In genomic region chr5:151697452-151697851, GRCh38 we compare ENCODE assay signal across 15 cellular contexts. TPM values are rescaled to one million over a fixed set of nuclear protein-coding genes. Genes with fewer than 3 reads are reported as not detected.
DNase-seq lines count a peak whose midpoint lies in the region; ATAC-seq and TF ChIP-seq lines count a peak whose summit lies in the region.
"Had no signal": no experiment of that assay in that cellular context is flagged by ENCODE, and none has a peak within 500 bp of the region (broad histone marks: within the 10 kb centered on the region; RNA-seq: fewer than 3 reads in every experiment).

No MANE protein-coding gene starts in this region.

- peak overlapping the region; percentile 73 to 98 for H3K4ac ChIP-seq in mesenchymal stem cell (ENCODE audit: low read depth in 1 of 2, low read length in 2 of 2)

- H3K9me3 ChIP-seq in adrenal gland (replicated peaks in 1 of 3), result no peaks in the 10 kb centered on the region
- no peaks in the 10 kb centered on the region for H3K9me3 ChIP-seq in mesenchymal stem cell (ENCODE audit: control insufficient read depth, low read length)
- no peaks in the 10 kb centered on the region for H3K9me3 ChIP-seq in skeletal muscle tissue (ENCODE audit: control insufficient read depth in 3 of 3, low read length in 3 of 3)

- TF ChIP-seq CTCF in AG10803 (conservative IDR thresholded peaks at IDR 0.05; ENCODE audit: low read length) (no peak), adrenal gland (IDR thresholded peaks at IDR 0.05) (no peak)

- 71 to 89% (median 82%) methylated on average over 7 to 8 of the region's 8 CpGs for WGBS in adrenal gland, 4 donors
- 79% methylated on average over 8 of the region's 8 CpGs for WGBS in mesenchymal stem cell

- H2BK15ac ChIP-seq in mesenchymal stem cell (ENCODE audit: low read depth, poor library complexity, severe bottlenecking), result peak overlapping the region; percentile 26

- peak overlapping the region; percentile 70 for H4K91ac ChIP-seq in mesenchymal stem cell (ENCODE audit: low read length)

- peak overlapping the region; percentile 85 to 100 for H2BK12ac ChIP-seq in mesenchymal stem cell (ENCODE audit: low read length in 2 of 2)

- peak overlapping the region; percentile 95 for H3K9ac ChIP-seq in mesenchymal stem cell (ENCODE audit: low read length)
- H3K9ac ChIP-seq in skeletal muscle tissue (ENCODE audit: low read depth in 1 of 3, low read length in 3 of 3), result peak overlapping the region; percentile 28 to 54 (median 32)

- peaks cover 4% of the 10 kb centered on the region for H3K79me1 ChIP-seq in mesenchymal stem cell (replicated peaks; ENCODE audit: low read length, poor library complexity, severe bottlenecking)

- H3K4me2 ChIP-seq in mesenchymal stem cell (ENCODE audit: low read length, poor library complexity, severe bottlenecking), result no peak overlapping the region

- ATAC-seq in HG03571 (IDR thresholded peaks at IDR 0.05; ENCODE audit: unreplicated experiment), result no peak
- ATAC-seq in GM21367 (IDR thresholded peaks at IDR 0.05; ENCODE audit: unreplicated experiment), result no peak
- no peak for ATAC-seq in GM21825 (IDR thresholded peaks at IDR 0.05; ENCODE audit: unreplicated experiment)
- ATAC-seq: naive thymus-derived CD8-positive, alpha-beta T cell; T-cell had no signal

- no peak for TF ChIP-seq POLR2A in adrenal gland (IDR thresholded peaks at IDR 0.05)

- peak overlapping the region in 1 of 2 experiments; percentile 81 for H3K23ac ChIP-seq in mesenchymal stem cell (ENCODE audit: low read length in 2 of 2)

- H2AFZ ChIP-seq in mesenchymal stem cell (ENCODE audit: low read depth, low read length), result no peak overlapping the region

- peaks cover 17 to 62% of the 10 kb centered on the region in 2 donors for H3K4me1 ChIP-seq in adrenal gland (replicated peaks in 1 of 2)
- peaks cover 19% of the 10 kb centered on the region for H3K4me1 ChIP-seq in mesenchymal stem cell (ENCODE audit: control insufficient read depth, insufficient read depth, low read depth, low read length)
- H3K4me1 ChIP-seq in skeletal muscle tissue (ENCODE audit: control insufficient read depth in 3 of 3, insufficient read depth in 3 of 3, low read length in 3 of 3), result peaks cover 34 to 51% (median 38%) of the 10 kb centered on the region in 3 donors

- H3K27me3 ChIP-seq in adrenal gland (no peaks in the 10 kb centered on the region), mesenchymal stem cell (ENCODE audit: control insufficient read depth in 1 of 2, insufficient read depth in 1 of 2, low read length in 2 of 2) (no peaks in the 10 kb centered on the region), skeletal muscle tissue (ENCODE audit: control insufficient read depth in 3 of 3, insufficient read depth in 3 of 3, low read length in 3 of 3) (no peaks in the 10 kb centered on the region)

- peak overlapping the region; percentile 89 for H2BK120ac ChIP-seq in mesenchymal stem cell (ENCODE audit: low read depth, low read length)

- H4K8ac ChIP-seq in mesenchymal stem cell (ENCODE audit: low read length), result peak overlapping the region; percentile 41

- H2AK5ac ChIP-seq in mesenchymal stem cell (ENCODE audit: low read length, severe bottlenecking), result peak overlapping the region; percentile 99

- no peak overlapping the region for H2BK5ac ChIP-seq in mesenchymal stem cell (ENCODE audit: low read depth, low read length, poor library complexity, severe bottlenecking)

- peak overlapping the region; percentile 56 to 98 for H3K18ac ChIP-seq in mesenchymal stem cell (ENCODE audit: low read depth in 1 of 2, low read length in 2 of 2)

- peak overlapping the region in 1 of 2 experiments; percentile 87 for H3K14ac ChIP-seq in mesenchymal stem cell (ENCODE audit: low read length in 2 of 2)

- peak overlapping the region in 3 of 5 donors; percentile 42 to 85 (median 77) for H3K27ac ChIP-seq in adrenal gland
- H3K27ac ChIP-seq in mesenchymal stem cell (ENCODE audit: low read length, poor library complexity, severe bottlenecking), result peak overlapping the region; percentile 98
- peak overlapping the region; percentile 56 for H3K27ac ChIP-seq in skeletal muscle tissue (ENCODE audit: low read depth, low read length)

- DNase-seq in AG10803 (ENCODE audit: low read depth) (peak; percentile 58), adrenal gland (peak in 2 of 7 donors; percentile 7 to 46), mesenchymal stem cell (peak; percentile 34), hepatic stellate cell (ENCODE audit: low spot score) (no peak)
- DNase-seq: activated T-cell treated with anti-CD3 and anti-CD28 coated beads for 4 hours; dermis blood vessel endothelial cell; DMS79; naive thymus-derived CD8-positive, alpha-beta T cell; NCI-H1105; T-cell had no signal

- H3K4me3 ChIP-seq in AG10803 (ENCODE audit: low read length) (peak overlapping the region; percentile 40), adrenal gland (no peak overlapping the region), mesenchymal stem cell (ENCODE audit: insufficient read depth in 1 of 2, low read depth in 1 of 2, low read length in 2 of 2) (peak overlapping the region in 1 of 2 experiments; percentile 40), skeletal muscle tissue (ENCODE audit: low read length in 3 of 3) (peak overlapping the region in 1 of 3 donors; percentile 40)

- intact Hi-C loops in adrenal gland (cut with DNase I), result no loop called here

- H3K36me3 ChIP-seq in adrenal gland (replicated peaks in 1 of 2) (no peaks in the 10 kb centered on the region), mesenchymal stem cell (ENCODE audit: control insufficient read depth in 1 of 2, insufficient read depth in 2 of 2, low read depth in 1 of 2, low read length in 2 of 2) (no peaks in the 10 kb centered on the region), skeletal muscle tissue (ENCODE audit: control insufficient read depth in 3 of 3, insufficient read depth in 3 of 3, low read length in 3 of 3) (no peaks in the 10 kb centered on the region)

RNA-seq across cellular contexts. Expression of gene SPARC, which starts 10.7 kb away (rescaled TPM):
- total RNA-seq in adrenal gland (1,000 to 10,000 TPM in 4 of 8 donors, 100 to 1,000 TPM in 4; 478 to 3,013 (median 1,213) TPM), skeletal muscle tissue (1,314 TPM)
- 1,000 to 10,000 TPM in 1 of 3 donors, 100 to 1,000 TPM in 2; 145 to 2,674 (median 298) TPM for polyA plus RNA-seq in adrenal gland
- 5,201 TPM for polyA plus RNA-seq in mesenchymal stem cell (2013, experiment 1 of 2)
- 4,942 TPM for polyA plus RNA-seq in mesenchymal stem cell (2013, experiment 2 of 2)
- total RNA-seq: B cell; naive thymus-derived CD8-positive, alpha-beta T cell had no signal
- polyA plus RNA-seq: naive thymus-derived CD8-positive, alpha-beta T cell had no signal
